Comparison of ENCODE assay signal across 14 cellular contexts in the genomic region with DNA sequence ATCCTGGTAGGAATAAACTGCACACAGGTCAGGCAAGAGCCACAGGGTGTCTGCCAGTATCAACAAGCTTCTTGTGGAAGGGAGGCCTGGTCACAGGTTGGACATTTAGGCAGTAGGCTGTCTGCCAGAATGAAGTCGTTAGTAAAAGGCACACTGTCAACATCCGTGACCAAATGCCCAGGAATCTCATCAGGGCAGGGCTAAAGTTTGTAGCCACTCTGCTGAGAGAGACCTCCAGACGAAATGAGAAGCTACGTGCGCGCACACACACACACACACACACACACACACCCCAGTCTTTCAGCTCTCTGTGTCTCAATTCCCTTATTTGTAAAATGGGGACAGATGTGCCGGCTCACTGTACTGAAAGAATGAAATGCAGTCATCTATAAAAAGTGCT.
"Had no signal": no experiment of that assay in that cellular context is flagged by ENCODE, and none has a peak within 500 bp of the region (broad histone marks: within the 10 kb centered on the region; RNA-seq: fewer than 3 reads in every experiment).

No MANE protein-coding gene starts in this region.

- H3K4me3 ChIP-seq: coronary artery, gastrocnemius medialis, smooth muscle cell, tibial nerve, vagina had no signal

- H3K27me3 Mint-ChIP-seq: activated B cell treated with CpG ODN at 0.5 μM for 24 hours; activated CD4-positive, alpha-beta T cell treated with anti-CD3 and anti-CD28 coated beads, Interleukin-2, amount 10 ng/mL, durations not matched to agents 24 days and 14 days; activated T-helper 17 cell treated with anti-CD3 and anti-CD28 coated beads, Interleukin-2, amount 50 U/mL, for 72 hours had no signal

- H3K27ac ChIP-seq: coronary artery, gastrocnemius medialis, neutrophil, tibial nerve, vagina had no signal

- H3K9me3 ChIP-seq: gastrocnemius medialis, neutrophil, tibial nerve, vagina had no signal

- H3K4me3 Mint-ChIP-seq: activated B cell treated with CpG ODN at 0.5 μM for 24 hours; activated CD4-positive, alpha-beta T cell treated with anti-CD3 and anti-CD28 coated beads, Interleukin-2, amount 10 ng/mL, durations not matched to agents 24 days and 14 days; activated naive CD4-positive, alpha-beta T cell treated with anti-CD3 and anti-CD28 coated beads for 36 hours; activated T-helper 17 cell treated with anti-CD3 and anti-CD28 coated beads, Interleukin-2, amount 50 U/mL, for 72 hours; stimulated activated effector memory CD8-positive, alpha-beta T cell treated with anti-CD3 and anti-CD28 coated beads, Interleukin-12 subunit alpha, Interleukin-12 subunit beta, amount 100 ng/mL, for 72 hours had no signal

- H3K9me3 Mint-ChIP-seq: activated B cell treated with CpG ODN at 0.5 μM for 24 hours; activated CD4-positive, alpha-beta T cell treated with anti-CD3 and anti-CD28 coated beads, Interleukin-2, amount 10 ng/mL, durations not matched to agents 24 days and 14 days; activated naive CD4-positive, alpha-beta T cell treated with anti-CD3 and anti-CD28 coated beads for 36 hours had no signal

- DNase-seq: activated B cell treated with CpG ODN at 0.5 μM for 24 hours; activated CD4-positive, alpha-beta T cell treated with anti-CD3 and anti-CD28 coated beads, Interleukin-2, amount 10 ng/mL, durations not matched to agents 24 days and 14 days; activated naive CD4-positive, alpha-beta T cell treated with anti-CD3 and anti-CD28 coated beads for 36 hours; caudate nucleus; effector CD4-positive, alpha-beta T cell; gastrocnemius medialis; right cardiac atrium had no signal

- H3K36me3 ChIP-seq: gastrocnemius medialis, neutrophil, tibial nerve, vagina had no signal

- H3K4me2 ChIP-seq: smooth muscle cell had no signal

- H3K4me1 ChIP-seq: gastrocnemius medialis, tibial nerve, vagina had no signal

- ATAC-seq: activated T-helper 17 cell treated with anti-CD3 and anti-CD28 coated beads, Interleukin-2, amount 50 U/mL, for 72 hours; gastrocnemius medialis; right cardiac atrium; stimulated activated effector memory CD8-positive, alpha-beta T cell treated with anti-CD3 and anti-CD28 coated beads, Interleukin-12 subunit alpha, Interleukin-12 subunit beta, amount 100 ng/mL, for 72 hours had no signal

- H3K36me3 Mint-ChIP-seq: stimulated activated effector memory CD8-positive, alpha-beta T cell treated with anti-CD3 and anti-CD28 coated beads, Interleukin-12 subunit alpha, Interleukin-12 subunit beta, amount 100 ng/mL, for 72 hours had no signal

- H3K27me3 ChIP-seq: gastrocnemius medialis, neutrophil, tibial nerve, vagina had no signal

- H3K27ac Mint-ChIP-seq: activated B cell treated with CpG ODN at 0.5 μM for 24 hours; activated CD4-positive, alpha-beta T cell treated with anti-CD3 and anti-CD28 coated beads, Interleukin-2, amount 10 ng/mL, durations not matched to agents 24 days and 14 days; activated naive CD4-positive, alpha-beta T cell treated with anti-CD3 and anti-CD28 coated beads for 36 hours; activated T-helper 17 cell treated with anti-CD3 and anti-CD28 coated beads, Interleukin-2, amount 50 U/mL, for 72 hours; stimulated activated effector memory CD8-positive, alpha-beta T cell treated with anti-CD3 and anti-CD28 coated beads, Interleukin-12 subunit alpha, Interleukin-12 subunit beta, amount 100 ng/mL, for 72 hours had no signal

- H3K4me1 Mint-ChIP-seq: activated B cell treated with CpG ODN at 0.5 μM for 24 hours; activated CD4-positive, alpha-beta T cell treated with anti-CD3 and anti-CD28 coated beads, Interleukin-2, amount 10 ng/mL, durations not matched to agents 24 days and 14 days; activated T-helper 17 cell treated with anti-CD3 and anti-CD28 coated beads, Interleukin-2, amount 50 U/mL, for 72 hours; stimulated activated effector memory CD8-positive, alpha-beta T cell treated with anti-CD3 and anti-CD28 coated beads, Interleukin-12 subunit alpha, Interleukin-12 subunit beta, amount 100 ng/mL, for 72 hours had no signal
